ENCODE assay signal across 18 cellular contexts in genomic region chr5:38029431-38030065, GRCh38.
DNase-seq lines count a peak whose midpoint lies in the region; ATAC-seq and TF ChIP-seq lines count a peak whose summit lies in the region.
"Had no signal": no experiment of that assay in that cellular context is flagged by ENCODE, and none has a peak within 500 bp of the region (broad histone marks: within the 10 kb centered on the region; RNA-seq: fewer than 3 reads in every experiment).

No MANE protein-coding gene starts in this region.

- H3K9me3 ChIP-seq in H9 (ENCODE audit: control insufficient read depth, low read depth, low read length) (no peaks in the 10 kb centered on the region), PC-3 (ENCODE audit: low read length) (no peaks in the 10 kb centered on the region), mucosa of descending colon (no peaks in the 10 kb centered on the region)
- H3K9me3 ChIP-seq: BLaER1 treated with 17β-estradiol and CSF1 and Interleukin-3, amounts not matched to agents 10 nM and 100 nM; HAP-1; SJSA1 had no signal

- H2BK20ac ChIP-seq in H9 (ENCODE audit: low read depth, low read length, poor library complexity, severe bottlenecking), result no peak overlapping the region

- H3K27ac ChIP-seq in H9 (ENCODE audit: insufficient read length, low read depth, low read length), result no peak overlapping the region
- H3K27ac ChIP-seq in PC-3 (ENCODE audit: low read length), result no peak overlapping the region
- no peak overlapping the region for H3K27ac ChIP-seq in foreskin keratinocyte
- H3K27ac ChIP-seq in mesendoderm (ENCODE audit: low read depth, low read length), result no peak overlapping the region
- H3K27ac ChIP-seq: BLaER1 treated with 17β-estradiol and CSF1 and Interleukin-3, amounts not matched to agents 10 nM and 100 nM; SJSA1 had no signal

- H3K56ac ChIP-seq in H9 (ENCODE audit: insufficient read length, low read depth, low read length) (no peak overlapping the region), mesendoderm (ENCODE audit: low read length) (no peak overlapping the region)

- no peak overlapping the region for H3K4me2 ChIP-seq in H9 (ENCODE audit: insufficient read depth, insufficient read length, low read length)
- no peak overlapping the region for H3K4me2 ChIP-seq in PC-3 (ENCODE audit: low read length)
- H3K4me2 ChIP-seq in mesendoderm (ENCODE audit: low read length), result no peak overlapping the region
- H3K4me2 ChIP-seq: BLaER1 treated with 17β-estradiol and CSF1 and Interleukin-3, amounts not matched to agents 10 nM and 100 nM had no signal

- H3K4me3 Mint-ChIP-seq in H9, result no peak overlapping the region
- H3K4me3 Mint-ChIP-seq: CD8-positive, alpha-beta T cell had no signal

- no peak overlapping the region for H3K18ac ChIP-seq in H9 (ENCODE audit: insufficient read length, low read depth, low read length)
- H3K18ac ChIP-seq in mesendoderm (ENCODE audit: low read length), result no peak overlapping the region

- no peaks in the 10 kb centered on the region for H3F3A ChIP-seq in PC-3 (ENCODE audit: low read length, unreplicated experiment)

- peaks cover 3 to 6% of the 10 kb centered on the region in 2 experiments; a peak in 3 of 4 replicates for H3K4me1 Mint-ChIP-seq in H9

- TF ChIP-seq CTCF in H9 (conservative IDR thresholded peaks at IDR 0.05), result no peak
- no peak for TF ChIP-seq CTCF in PC-3 (conservative IDR thresholded peaks at IDR 0.05; ENCODE audit: low read depth, low read length)
- no peak for TF ChIP-seq CTCF in foreskin keratinocyte (conservative IDR thresholded peaks at IDR 0.05)
- TF ChIP-seq CTCF in mucosa of descending colon (IDR thresholded peaks at IDR 0.05), result no peak

- H3K9me3 Mint-ChIP-seq in H9, result peaks cover 0 to 6% of the 10 kb centered on the region in 2 experiments; a peak in 4 of 5 replicates
- H3K9me3 Mint-ChIP-seq: CD8-positive, alpha-beta T cell had no signal

- H2AK5ac ChIP-seq in H9 (ENCODE audit: insufficient read length, low read length), result no peak overlapping the region
- no peak overlapping the region for H2AK5ac ChIP-seq in mesendoderm (ENCODE audit: low read length)

- no peak overlapping the region for H3K23ac ChIP-seq in H9 (ENCODE audit: insufficient read length, low read depth, low read length)
- H3K23ac ChIP-seq in mesendoderm (ENCODE audit: low read length), result no peak overlapping the region

- no peak overlapping the region for H3T11ph ChIP-seq in H9 (ENCODE audit: low read length)

- BruUV-seq in PC-3 (replicated peaks; lab: Mats Ljungman, UMichigan), result no TSS peak

- H3K27ac Mint-ChIP-seq in H9, result no peak overlapping the region
- H3K27ac Mint-ChIP-seq: CD8-positive, alpha-beta T cell had no signal

- H4K5ac ChIP-seq in H9 (ENCODE audit: insufficient read length, low read depth, low read length) (no peak overlapping the region), mesendoderm (ENCODE audit: low read length) (no peak overlapping the region)

- no peak overlapping the region for H3K14ac ChIP-seq in H9 (ENCODE audit: insufficient read depth, low read length)

- POLR2A ChIA-PET in PC-3 (lab: Charles Lee; ENCODE audit: unreplicated experiment), result no interaction called here

- H3K9ac ChIP-seq in H9 (ENCODE audit: extremely low read depth, insufficient read length, low read length) (no peak overlapping the region), PC-3 (ENCODE audit: low read length) (no peak overlapping the region), mesendoderm (ENCODE audit: low read length) (no peak overlapping the region)
- H3K9ac ChIP-seq: BLaER1 treated with 17β-estradiol and CSF1 and Interleukin-3, amounts not matched to agents 10 nM and 100 nM had no signal

- DNase-seq in H9 (peak; percentile 30), PC-3 (peak; percentile 23), foreskin keratinocyte (peak; percentile 42 to 81), mesendoderm (peak; percentile 6), DMS 273 (lab: John Stamatoyannopoulos, UW; ENCODE audit: unreplicated experiment) (no peak), NCI-H345 (lab: John Stamatoyannopoulos, UW) (no peak), mucosa of descending colon (no peak), kidney tubule cell (ENCODE audit: low spot score) (no peak)
- DNase-seq: CD8-positive, alpha-beta T cell; GDM1; NCI-H1105; NCI-H1694; NCI-H2081 treated with DMSO at 0.1 percent for 48 hours; NCI-H510A; NCI-H774 had no signal

- intact Hi-C loops in PC-3 (cut with micrococcal nuclease) (loop anchor here (10.0 kb wide), 1 partner anchor 615 kb away; no protein-coding TSS in a partner anchor), mucosa of descending colon (cut with DNase I, micrococcal nuclease) (no loop called here)

- H2AFZ ChIP-seq in H9 (ENCODE audit: low read length), result no peak overlapping the region
- H2AFZ ChIP-seq in PC-3 (ENCODE audit: low read length), result no peak overlapping the region

- no peaks in the 10 kb centered on the region for H3K23me2 ChIP-seq in H9 (ENCODE audit: insufficient read length, low read depth, low read length, poor library complexity, severe bottlenecking)

- CTCF ChIA-PET in PC-3 (lab: Charles Lee), result no interaction called here

- no peak overlapping the region for H4K91ac ChIP-seq in H9 (ENCODE audit: insufficient read length, low read depth, low read length)

- H2BK5ac ChIP-seq in H9 (ENCODE audit: insufficient read length, low read length), result no peak overlapping the region
- no peak overlapping the region for H2BK5ac ChIP-seq in mesendoderm (ENCODE audit: low read length)

- H4K20me1 ChIP-seq in H9 (ENCODE audit: control insufficient read depth, insufficient read depth, insufficient read length), result no peaks in the 10 kb centered on the region
- no peaks in the 10 kb centered on the region for H4K20me1 ChIP-seq in PC-3 (ENCODE audit: low read length)
- H4K20me1 ChIP-seq: BLaER1 treated with 17β-estradiol and CSF1 and Interleukin-3, amounts not matched to agents 10 nM and 100 nM had no signal

- H3K9me2 ChIP-seq in PC-3 (replicated peaks; ENCODE audit: low read length), result no peaks in the 10 kb centered on the region

- H3K79me2 ChIP-seq in H9 (ENCODE audit: insufficient read depth, low read length), result no peaks in the 10 kb centered on the region
- no peaks in the 10 kb centered on the region for H3K79me2 ChIP-seq in PC-3 (ENCODE audit: low read length)
- H3K79me2 ChIP-seq in mesendoderm (ENCODE audit: control insufficient read depth, insufficient read depth, low read length), result no peaks in the 10 kb centered on the region

- H3K4me3 ChIP-seq in PC-3 (ENCODE audit: low read length), result no peak overlapping the region
- H3K4me3 ChIP-seq in mesendoderm (ENCODE audit: low read length), result no peak overlapping the region
- H3K4me3 ChIP-seq in mucosa of descending colon, result no peak overlapping the region
- H3K4me3 ChIP-seq: BLaER1 treated with 17β-estradiol and CSF1 and Interleukin-3, amounts not matched to agents 10 nM and 100 nM; HAP-1; SJSA1 had no signal

- H2BK120ac ChIP-seq in H9 (ENCODE audit: low read depth, low read length, poor library complexity, severe bottlenecking) (no peak overlapping the region), mesendoderm (ENCODE audit: low read depth, low read length) (no peak overlapping the region)

- H3K4ac ChIP-seq in H9 (ENCODE audit: low read depth, low read length) (no peak overlapping the region), mesendoderm (ENCODE audit: low read depth, low read length) (no peak overlapping the region)

- WGBS in H9 (ENCODE audit: extremely low coverage, insufficient read length, low lambda C conversion rate), result no CpG with 5 or more reads among the region's 6 CpGs
- no CpG with 5 or more reads among the region's 6 CpGs for whole genome bisulfite sequencing in mesendoderm (ENCODE audit: extremely low coverage, insufficient coverage, low lambda C conversion rate)

- H3K36me3 ChIP-seq in PC-3 (ENCODE audit: low read depth, low read length) (no peaks in the 10 kb centered on the region), mesendoderm (ENCODE audit: control insufficient read depth, insufficient read depth, low read length) (no peaks in the 10 kb centered on the region), mucosa of descending colon (ENCODE audit: low read depth) (no peaks in the 10 kb centered on the region)
- H3K36me3 ChIP-seq: BLaER1 treated with 17β-estradiol and CSF1 and Interleukin-3, amounts not matched to agents 10 nM and 100 nM; HAP-1 had no signal

- H2BK12ac ChIP-seq in H9 (ENCODE audit: insufficient read length, low read depth, low read length), result no peak overlapping the region

- ATAC-seq in PC-3 (no peak), foreskin keratinocyte (peak; percentile 87), mucosa of descending colon (no peak)
- ATAC-seq: CD8-positive, alpha-beta T cell had no signal

- no peaks in the 10 kb centered on the region for H3K27me3 Mint-ChIP-seq in H9 (ENCODE audit: low read depth)

- H2BK15ac ChIP-seq in H9 (ENCODE audit: low read depth, low read length) (no peak overlapping the region), mesendoderm (replicated peaks; ENCODE audit: low read depth) (no peak overlapping the region)

- H3K36me3 Mint-ChIP-seq in H9 (ENCODE audit: insufficient read depth in 1 of 3, low read depth in 3 of 3), result peaks cover 0 to 6% (median 0%) of the 10 kb centered on the region in 3 experiments; a peak in 2 of 7 replicates
- H3K36me3 Mint-ChIP-seq: CD8-positive, alpha-beta T cell had no signal

- H3K4me1 ChIP-seq in H9 (ENCODE audit: insufficient read depth, low read length) (no peaks in the 10 kb centered on the region), PC-3 (ENCODE audit: insufficient read depth, low read length) (no peaks in the 10 kb centered on the region), foreskin keratinocyte (peaks cover 5% of the 10 kb centered on the region), mesendoderm (ENCODE audit: control insufficient read depth, low read depth, low read length) (no peaks in the 10 kb centered on the region), mucosa of descending colon (ENCODE audit: low read depth) (no peaks in the 10 kb centered on the region)
- H3K4me1 ChIP-seq: BLaER1 treated with 17β-estradiol and CSF1 and Interleukin-3, amounts not matched to agents 10 nM and 100 nM; HAP-1; SJSA1 had no signal

- H3K79me1 ChIP-seq in H9 (ENCODE audit: insufficient read depth, low read depth, low read length, poor library complexity, severe bottlenecking) (no peaks in the 10 kb centered on the region), mesendoderm (ENCODE audit: low read length) (no peaks in the 10 kb centered on the region)

- H3K27me3 ChIP-seq in H9 (ENCODE audit: insufficient read depth, low read length) (no peaks in the 10 kb centered on the region), PC-3 (ENCODE audit: low read length) (peaks cover 73% of the 10 kb centered on the region), foreskin keratinocyte (no peaks in the 10 kb centered on the region), mesendoderm (ENCODE audit: insufficient read depth, low read length, poor library complexity) (no peaks in the 10 kb centered on the region)
- H3K27me3 ChIP-seq: BLaER1 treated with 17β-estradiol and CSF1 and Interleukin-3, amounts not matched to agents 10 nM and 100 nM; SJSA1 had no signal

- H4K8ac ChIP-seq in H9 (replicated peaks; ENCODE audit: insufficient read length, low read depth, low read length) (no peak overlapping the region), mesendoderm (ENCODE audit: low read depth, low read length) (no peak overlapping the region)

Comparison
In these comparisons a context has a peak if more than half of its experiments do, and no peak if none do; other contexts are left out.
1. DNase-seq: peak in H9 (single experiment), PC-3 (single experiment), foreskin keratinocyte (2 of 2) and mesendoderm (single experiment); none in DMS 273 (single experiment), NCI-H345 (single experiment), mucosa of descending colon (0 of 3) and kidney tubule cell (single experiment).